In genomic region chr12:89960011-89960507, GRCh38 we compare ENCODE assay signal across 9 cellular contexts.
A peak's percentile ranks its signal among the peaks of the same experiment; 100 is the strongest.
DNase-seq lines count a peak whose midpoint lies in the region; ATAC-seq, FAIRE-seq and TF ChIP-seq lines count a peak whose summit lies in the region.
"Had no signal": no experiment of that assay in that cellular context is flagged by ENCODE, and none has a peak within 500 bp of the region (broad histone marks: within the 10 kb centered on the region; RNA-seq: fewer than 3 reads in every experiment).

No MANE protein-coding gene starts in this region.

- H3K9ac ChIP-seq in endothelial cell of umbilical vein (replicated peaks; ENCODE audit: extremely low read depth, insufficient read depth, low read length): no peak overlapping the region

- peaks cover 12% of the 10 kb centered on the region for H3K36me3 Mint-ChIP-seq in Calu3 (ENCODE audit: insufficient read depth, unreplicated experiment)
- H3K36me3 Mint-ChIP-seq in activated T-helper 2 cell treated with anti-CD3 and anti-CD28 coated beads, Interferon-gamma antibody, Interleukin-2, Interleukin-4, amounts not matched to agents 10 μg/mL and 5 μg/mL and 100 μg/mL, durations not matched to agents 14 hours and 24 hours and 36 hours (ENCODE audit: low read depth): no peaks in the 10 kb centered on the region

- H3K9me1 ChIP-seq in endothelial cell of umbilical vein (replicated peaks; ENCODE audit: control insufficient read depth, extremely low read depth, insufficient read depth, low read length): no peaks in the 10 kb centered on the region

- no peak overlapping the region for H3K4me3 ChIP-seq in endothelial cell of umbilical vein (replicated peaks in 1 of 3; ENCODE audit: insufficient read depth in 1 of 3, low read depth in 1 of 3, low read length in 3 of 3)
- H3K4me3 ChIP-seq: upper lobe of left lung had no signal

- no peak overlapping the region for H3K4me3 Mint-ChIP-seq in Calu3 (ENCODE audit: low read depth, unreplicated experiment)
- no peak overlapping the region for H3K4me3 Mint-ChIP-seq in activated T-helper 2 cell treated with anti-CD3 and anti-CD28 coated beads, Interferon-gamma antibody, Interleukin-2, Interleukin-4, amounts not matched to agents 10 μg/mL and 5 μg/mL and 100 μg/mL, durations not matched to agents 14 hours and 24 hours and 36 hours (ENCODE audit: low read depth)

- TF ChIP-seq POLR2A in endothelial cell of umbilical vein (IDR thresholded peaks at IDR 0.05; ENCODE audit: low read depth, low read length): no peak

- no peaks in the 10 kb centered on the region for H3K9me3 ChIP-seq in endothelial cell of umbilical vein (replicated peaks; ENCODE audit: control insufficient read depth, insufficient read depth, low read length)
- H3K9me3 ChIP-seq: upper lobe of left lung had no signal

- no peak overlapping the region for H3K27ac ChIP-seq in endothelial cell of umbilical vein (ENCODE audit: insufficient read depth, low read depth, low read length)
- H3K27ac ChIP-seq: upper lobe of left lung had no signal

- no peaks in the 10 kb centered on the region for H3K36me3 ChIP-seq in endothelial cell of umbilical vein (ENCODE audit: control insufficient read depth in 2 of 2, extremely low read depth in 1 of 2, insufficient read depth in 2 of 2, low read length in 2 of 2)
- H3K36me3 ChIP-seq: upper lobe of left lung had no signal

- peaks cover 43% of the 10 kb centered on the region for H3K4me1 Mint-ChIP-seq in Calu3 (ENCODE audit: low read depth, unreplicated experiment)
- H3K4me1 Mint-ChIP-seq in activated T-helper 2 cell treated with anti-CD3 and anti-CD28 coated beads, Interferon-gamma antibody, Interleukin-2, Interleukin-4, amounts not matched to agents 10 μg/mL and 5 μg/mL and 100 μg/mL, durations not matched to agents 14 hours and 24 hours and 36 hours (ENCODE audit: low read depth): peaks cover 17% of the 10 kb centered on the region

- TF ChIP-seq CTCF in Calu3 (IDR thresholded peaks at IDR 0.05; ENCODE audit: unreplicated experiment): no peak
- no peak for TF ChIP-seq CTCF in endothelial cell of umbilical vein (IDR thresholded peaks at IDR 0.05; ENCODE audit: extremely low read depth in 1 of 2, insufficient read depth in 1 of 2, low read depth in 1 of 2, low read length in 2 of 2)

- no TSS peak for BruUV-seq in Calu3 (replicated peaks; lab: Mats Ljungman, UMichigan)
- no TSS peak for BruUV-seq in endothelial cell of umbilical vein (replicated peaks; lab: Mats Ljungman, UMichigan)

- peak; percentile 67 for DNase-seq in Calu3
- peak; percentile 8 for DNase-seq in endothelial cell of umbilical vein (ENCODE audit: low read depth, low spot score)
- DNase-seq in NCI-H748 treated with DMSO at 0.1 percent for 48 hours (lab: John Stamatoyannopoulos, UW): no peak
- no peak for DNase-seq in NOMO-1 treated with DMSO at 0.1 percent for 48 hours (lab: John Stamatoyannopoulos, UW; ENCODE audit: unreplicated experiment)
- no peak for DNase-seq in amniotic stem cell (lab: John Stamatoyannopoulos, UW)
- DNase-seq in activated T-helper 2 cell treated with anti-CD3 and anti-CD28 coated beads, Interferon-gamma antibody, Interleukin-2, Interleukin-4, amounts not matched to agents 10 μg/mL and 5 μg/mL and 100 μg/mL, durations not matched to agents 14 hours and 24 hours and 36 hours (ENCODE audit: low spot score): no peak
- DNase-seq: upper lobe of left lung had no signal

- H3K9me3 Mint-ChIP-seq in Calu3 (ENCODE audit: low read depth, unreplicated experiment): no peaks in the 10 kb centered on the region
- no peaks in the 10 kb centered on the region for H3K9me3 Mint-ChIP-seq in activated T-helper 2 cell treated with anti-CD3 and anti-CD28 coated beads, Interferon-gamma antibody, Interleukin-2, Interleukin-4, amounts not matched to agents 10 μg/mL and 5 μg/mL and 100 μg/mL, durations not matched to agents 14 hours and 24 hours and 36 hours

- no peaks in the 10 kb centered on the region for H4K20me1 ChIP-seq in endothelial cell of umbilical vein (replicated peaks; ENCODE audit: control insufficient read depth, extremely low read depth, insufficient read depth, low read length)

- intact Hi-C loops in Calu3 (cut with micrococcal nuclease; ENCODE audit: unreplicated experiment): loop anchor here (5.0 kb wide), 4 partner anchors 68 to 418 kb away; partner anchors contain the start of gene ATP2B1
- intact Hi-C loops in endothelial cell of umbilical vein (cut with micrococcal nuclease): no loop called here
- intact Hi-C loops in activated T-helper 2 cell treated with anti-CD3 and anti-CD28 coated beads, Interferon-gamma antibody, Interleukin-2, Interleukin-4, amounts not matched to agents 10 μg/mL and 5 μg/mL and 100 μg/mL, durations not matched to agents 14 hours and 24 hours and 36 hours (cut with micrococcal nuclease): loop anchor here (1.0 to 5.0 kb wide), 7 partner anchors 78 to 418 kb away; partner anchors contain the start of gene ATP2B1

- CTCF ChIA-PET in Calu3 (lab: Charles Lee): interaction anchor here (0.5 to 1.5 kb wide), 4 partner anchors 9 to 200 kb away, joined by 3 to 6 read pairs (median 5); no protein-coding TSS in a partner anchor
- CTCF ChIA-PET in endothelial cell of umbilical vein (lab: Charles Lee): interaction anchor here (1.5 kb wide), 1 partner anchor 10 kb away, joined by 4 read pairs; no protein-coding TSS in a partner anchor

- POLR2A ChIA-PET in endothelial cell of umbilical vein (lab: Charles Lee): no interaction called here

- dilution Hi-C loops in endothelial cell of umbilical vein (cut with MboI; ENCODE audit: extremely low pct_ligation_motif_present, low sequenced_read_pairs): no loop called here

- peak; percentile 73 for ATAC-seq in GM19328 (IDR thresholded peaks at IDR 0.05; ENCODE audit: unreplicated experiment)
- ATAC-seq in HG03139 (IDR thresholded peaks at IDR 0.05; ENCODE audit: unreplicated experiment): peak; percentile 89

- peak overlapping the region; percentile 49 for H3K27ac Mint-ChIP-seq in Calu3 (ENCODE audit: unreplicated experiment)
- no peak overlapping the region for H3K27ac Mint-ChIP-seq in activated T-helper 2 cell treated with anti-CD3 and anti-CD28 coated beads, Interferon-gamma antibody, Interleukin-2, Interleukin-4, amounts not matched to agents 10 μg/mL and 5 μg/mL and 100 μg/mL, durations not matched to agents 14 hours and 24 hours and 36 hours

- no peak overlapping the region for H2AFZ ChIP-seq in endothelial cell of umbilical vein (ENCODE audit: low read depth, low read length)

- H3K79me2 ChIP-seq in endothelial cell of umbilical vein (ENCODE audit: control insufficient read depth, insufficient read depth, low read length): no peaks in the 10 kb centered on the region

- H3K4me2 ChIP-seq in endothelial cell of umbilical vein (ENCODE audit: insufficient read depth, low read length): no peak overlapping the region

- no peaks in the 10 kb centered on the region for H3K27me3 ChIP-seq in endothelial cell of umbilical vein (ENCODE audit: control insufficient read depth in 2 of 2, insufficient read depth in 2 of 2, low read length in 2 of 2)
- H3K27me3 ChIP-seq: upper lobe of left lung had no signal

- no peaks in the 10 kb centered on the region for H3K27me3 Mint-ChIP-seq in Calu3 (ENCODE audit: unreplicated experiment)
- peaks cover 17% of the 10 kb centered on the region for H3K27me3 Mint-ChIP-seq in activated T-helper 2 cell treated with anti-CD3 and anti-CD28 coated beads, Interferon-gamma antibody, Interleukin-2, Interleukin-4, amounts not matched to agents 10 μg/mL and 5 μg/mL and 100 μg/mL, durations not matched to agents 14 hours and 24 hours and 36 hours (ENCODE audit: low read depth)

- no peaks in the 10 kb centered on the region for H3K4me1 ChIP-seq in endothelial cell of umbilical vein (ENCODE audit: control insufficient read depth, extremely low read depth, insufficient read depth, low read length)
- H3K4me1 ChIP-seq: upper lobe of left lung had no signal

- no peak for FAIRE-seq in endothelial cell of umbilical vein (lab: Jason Lieb, UNC)

TF ChIP-seq in endothelial cell of umbilical vein, 7 proteins besides CTCF, POLR2A, EP300 and RAD21:
- TF ChIP-seq POLR2AphosphoS5 (IDR thresholded peaks at IDR 0.05; ENCODE audit: insufficient read depth, low read depth, low read length) (no peak), FOS (IDR thresholded peaks at IDR 0.05; ENCODE audit: borderline replicate concordance, insufficient read depth, low read length) (no peak), JUN (IDR thresholded peaks at IDR 0.05; ENCODE audit: borderline replicate concordance, insufficient read depth, insufficient read length, low read depth) (no peak), MAX (IDR thresholded peaks at IDR 0.05; ENCODE audit: insufficient read depth, insufficient read length) (no peak), MYC (IDR thresholded peaks at IDR 0.05; ENCODE audit: low read depth, low read length) (no peak), EZH2 (IDR thresholded peaks at IDR 0.05; ENCODE audit: borderline replicate concordance, low read depth, low read length, severe bottlenecking) (no peak), GATA2 (IDR thresholded peaks at IDR 0.05; ENCODE audit: insufficient read depth, insufficient read length, low read depth, low read length) (no peak)

Comparison
In these comparisons a context has a peak if more than half of its experiments do, and no peak if none do; other contexts are left out.
1. DNase-seq: peak in Calu3 (single experiment) and endothelial cell of umbilical vein (single experiment); none in NCI-H748 treated with DMSO at 0.1 percent for 48 hours (single experiment), NOMO-1 treated with DMSO at 0.1 percent for 48 hours (single experiment), amniotic stem cell (single experiment) and activated T-helper 2 cell treated with anti-CD3 and anti-CD28 coated beads, Interferon-gamma antibody, Interleukin-2, Interleukin-4, amounts not matched to agents 10 μg/mL and 5 μg/mL and 100 μg/mL, durations not matched to agents 14 hours and 24 hours and 36 hours (single experiment).